ENCODE assay signal across 1 cellular context in the genomic region with DNA sequence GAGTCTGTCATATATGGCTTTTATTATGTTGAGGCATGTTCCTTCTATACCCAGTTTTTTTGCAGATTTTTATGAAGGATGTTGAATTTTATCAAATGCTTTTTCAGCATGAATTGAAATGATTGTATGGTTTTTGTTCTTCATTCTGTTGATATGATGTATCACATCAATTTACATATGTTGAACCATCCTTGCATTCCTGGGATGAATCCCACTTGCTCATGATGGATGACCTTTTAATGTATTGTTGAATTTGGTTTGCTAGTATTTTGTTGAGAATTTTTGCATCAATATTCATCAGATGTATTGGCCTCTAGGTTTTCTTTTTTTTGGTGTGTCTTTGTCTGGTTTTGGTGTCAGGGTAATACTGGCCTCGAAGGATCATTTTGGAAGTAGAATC. TPM values are rescaled to one million over a fixed set of nuclear protein-coding genes. Genes with fewer than 3 reads are reported as not detected.
"Had no signal": no experiment of that assay in that cellular context is flagged by ENCODE, and none has a peak within 500 bp of the region (broad histone marks: within the 10 kb centered on the region; RNA-seq: fewer than 3 reads in every experiment).

No MANE protein-coding gene starts in this region.

RNA-seq across cellular contexts. Expression of a gene that starts 21.6 kb away (rescaled TPM):
- total RNA-seq: SJCRH30 had no signal
